In the genomic region with DNA sequence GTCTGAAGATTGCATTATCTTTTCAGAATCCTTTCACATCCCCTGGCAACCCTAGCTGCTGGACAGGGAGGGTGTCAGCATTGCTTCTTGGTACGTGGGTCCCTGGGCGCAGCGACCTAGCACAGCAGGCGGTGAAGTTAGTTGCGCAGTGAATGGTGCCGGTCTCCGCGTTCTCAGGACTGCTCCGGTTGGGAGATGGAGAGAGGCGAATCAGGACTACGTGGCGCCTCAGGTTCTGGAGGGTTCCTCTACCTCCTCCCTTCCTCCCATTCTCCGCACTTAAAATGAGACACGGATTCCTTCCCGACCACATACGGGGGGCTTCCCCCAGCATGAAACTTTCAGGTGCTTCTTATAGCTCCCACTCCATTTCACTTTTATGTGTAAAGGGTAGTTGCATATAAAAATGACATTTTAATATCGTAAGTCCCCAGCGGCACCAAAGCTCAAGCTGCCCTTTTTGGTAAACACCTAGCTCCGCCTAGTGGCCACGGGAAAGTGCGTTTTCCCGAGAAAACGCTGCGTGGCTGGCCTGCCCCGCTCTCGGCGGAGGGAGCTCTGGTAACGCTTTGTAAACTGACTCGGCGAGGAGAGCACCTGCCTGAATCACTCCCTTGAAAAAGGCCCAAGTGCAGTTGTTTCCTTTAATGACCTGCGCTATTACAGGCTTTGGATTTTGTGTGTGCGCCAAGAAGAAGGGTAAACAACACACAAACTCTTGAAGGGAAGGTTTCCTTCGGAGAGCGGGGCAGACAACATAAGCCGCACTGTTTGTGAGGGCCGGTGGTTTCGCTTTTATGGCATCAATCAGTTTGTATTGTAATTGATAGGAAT, we compare ENCODE assay signal across 8 cellular contexts. TPM values are rescaled to one million over a fixed set of nuclear protein-coding genes. Genes with fewer than 3 reads are reported as not detected.
A peak's percentile ranks its signal among the peaks of the same experiment; 100 is the strongest.
DNase-seq lines count a peak whose midpoint lies in the region; ATAC-seq and TF ChIP-seq lines count a peak whose summit lies in the region.

No MANE protein-coding gene starts in this region.

- H3K36me3 ChIP-seq in PC-3 (ENCODE audit: low read depth, low read length), result no peaks in the 10 kb centered on the region
- H3K36me3 ChIP-seq in muscle layer of duodenum (ENCODE audit: control insufficient read depth in 1 of 2, insufficient read depth in 2 of 2, low read length in 2 of 2), result no peaks in the 10 kb centered on the region

- H3K9me3 ChIP-seq in PC-3 (ENCODE audit: low read length) (no peaks in the 10 kb centered on the region), muscle layer of duodenum (ENCODE audit: control insufficient read depth in 1 of 2, low read length in 2 of 2) (no peaks in the 10 kb centered on the region)

- H4K20me1 ChIP-seq in PC-3 (ENCODE audit: low read length), result no peaks in the 10 kb centered on the region

- no peaks in the 10 kb centered on the region for H3K9me3 Mint-ChIP-seq in activated T-cell treated with anti-CD3 and anti-CD28 coated beads, Interleukin-2, amount 50 U/mL, for 24 hours

- intact Hi-C loops in PC-3 (cut with micrococcal nuclease), result loop anchor here (1.0 kb wide), 6 partner anchors 60 to 367 kb away; a partner anchor contains a TSS

- TF ChIP-seq CTCF in PC-3 (conservative IDR thresholded peaks at IDR 0.05; ENCODE audit: low read depth, low read length), result peak; percentile 98

- H3K4me1 ChIP-seq in PC-3 (ENCODE audit: insufficient read depth, low read length) (peaks cover 4% of the 10 kb centered on the region; the same call in 1 of the 2 replicates), muscle layer of duodenum (ENCODE audit: control insufficient read depth in 1 of 2, insufficient read depth in 2 of 2, low read length in 2 of 2) (peaks cover 0 to 6% of the 10 kb centered on the region in 2 donors)

- no peaks in the 10 kb centered on the region for H3K9me2 ChIP-seq in PC-3 (replicated peaks; ENCODE audit: low read length)

- H3K27ac ChIP-seq in PC-3 (ENCODE audit: low read length) (no peak overlapping the region), muscle layer of duodenum (ENCODE audit: low read length) (no peak overlapping the region)

- H3K4me3 Mint-ChIP-seq in activated T-cell treated with anti-CD3 and anti-CD28 coated beads, Interleukin-2, amount 50 U/mL, for 24 hours, result peak overlapping the region; percentile 74

- BruUV-seq in PC-3 (replicated peaks; lab: Mats Ljungman, UMichigan), result no TSS peak

- ATAC-seq in GM18519 (IDR thresholded peaks at IDR 0.05; ENCODE audit: low FRiP score, unreplicated experiment) (peak; percentile 59), PC-3 (peak; percentile 87), esophagus mucosa (peak; percentile 84)

- in situ Hi-C loops in ACHN (cut with HindIII; ENCODE audit: low pct_ligation_motif_present, low pct_unique_long_range_greater_than_20kb, low sequenced_read_pairs), result no loop called here

- POLR2A ChIA-PET in PC-3 (lab: Charles Lee; ENCODE audit: unreplicated experiment), result interaction anchor here (0.7 kb wide), 1 partner anchor 90 kb away, joined by 4 read pairs; a partner anchor contains a TSS

- DNase-seq in ACHN (peak; percentile 87), HUDEP-2 (lab: John Stamatoyannopoulos, UW; ENCODE audit: unreplicated experiment in 76 of 76) (peak in 60 of 76 experiments; percentile 6 to 72 (median 42)), PC-3 (peak; percentile 95)
- DNase-seq in activated T-cell treated with anti-CD3 and anti-CD28 coated beads, Interleukin-2, amount 50 U/mL, for 24 hours, result peak; percentile 86
- DNase-seq in stimulated activated CD8-positive, alpha-beta memory T cell treated with anti-CD3 and anti-CD28 coated beads, Interleukin-4, amount 100 ng/mL, for 24 hours (ENCODE audit: low read depth), result peak; percentile 71

- no peaks in the 10 kb centered on the region for H3F3A ChIP-seq in PC-3 (ENCODE audit: low read length, unreplicated experiment)

- H3K4me3 ChIP-seq in PC-3 (ENCODE audit: low read length) (peak overlapping the region; percentile 64), muscle layer of duodenum (ENCODE audit: low read depth in 1 of 2, low read length in 2 of 2) (peak overlapping the region; percentile 60 to 71)

- H3K27me3 ChIP-seq in PC-3 (ENCODE audit: low read length) (no peaks in the 10 kb centered on the region), muscle layer of duodenum (ENCODE audit: low read depth, low read length) (no peaks in the 10 kb centered on the region)

- H3K9ac ChIP-seq in PC-3 (ENCODE audit: low read length), result peak overlapping the region; percentile 4; the same call in 1 of the 2 replicates

- H2AFZ ChIP-seq in PC-3 (ENCODE audit: low read length), result peak overlapping the region; percentile 71

- no peaks in the 10 kb centered on the region for H3K79me2 ChIP-seq in PC-3 (ENCODE audit: low read length)

- no peaks in the 10 kb centered on the region for H3K27me3 Mint-ChIP-seq in activated T-cell treated with anti-CD3 and anti-CD28 coated beads, Interleukin-2, amount 50 U/mL, for 24 hours

- CTCF ChIA-PET in PC-3 (lab: Charles Lee), result interaction anchor here (0.6 to 1.4 kb wide), 18 partner anchors 11 to 1023 kb away, joined by 3 to 15 read pairs (median 4); a partner anchor contains a TSS

- peaks cover 32% of the 10 kb centered on the region for H3K4me1 Mint-ChIP-seq in activated T-cell treated with anti-CD3 and anti-CD28 coated beads, Interleukin-2, amount 50 U/mL, for 24 hours (ENCODE audit: low read depth)

- H3K36me3 Mint-ChIP-seq in activated T-cell treated with anti-CD3 and anti-CD28 coated beads, Interleukin-2, amount 50 U/mL, for 24 hours (ENCODE audit: low read depth), result no peaks in the 10 kb centered on the region

- peak overlapping the region; percentile 23 for H3K27ac Mint-ChIP-seq in activated T-cell treated with anti-CD3 and anti-CD28 coated beads, Interleukin-2, amount 50 U/mL, for 24 hours

- peak overlapping the region; percentile 80 for H3K4me2 ChIP-seq in PC-3 (ENCODE audit: low read length)

RNA-seq across cellular contexts. Expression of a gene that starts 32.9 kb away (rescaled TPM):
- total RNA-seq in PC-3 (2014; rRNA removed) (223 and 269 TPM in 2 replicates), esophagus mucosa (0.72 TPM)

Comparison
In these comparisons a context has a peak if more than half of its experiments do, and no peak if none do; other contexts are left out.
1. DNase-seq: peak in every context shown above with its lines; median percentile 95 in PC-3; 87 in ACHN; 86 in activated T-cell treated with anti-CD3 and anti-CD28 coated beads, Interleukin-2, amount 50 U/mL, for 24 hours; 71 in stimulated activated CD8-positive, alpha-beta memory T cell treated with anti-CD3 and anti-CD28 coated beads, Interleukin-4, amount 100 ng/mL, for 24 hours; 42 in HUDEP-2.
2. RNA of a gene that starts 32.9 kb away (total RNA-seq): 223 to 269 TPM in PC-3; 0.72 TPM in esophagus mucosa (single experiment); every median in the first group is over 100 times any median in the second.
3. Peak in every context shown above with its lines, with median percentiles within 50 percentile points of each other: ATAC-seq.